ENCODE assay signal across 15 cellular contexts in genomic region chr4:106264331-106264728, GRCh38. TPM values are rescaled to one million over a fixed set of nuclear protein-coding genes. Genes with fewer than 3 reads are reported as not detected.
DNase-seq lines count a peak whose midpoint lies in the region; ATAC-seq, FAIRE-seq and TF ChIP-seq lines count a peak whose summit lies in the region.
"Had no signal": no experiment of that assay in that cellular context is flagged by ENCODE, and none has a peak within 500 bp of the region (broad histone marks: within the 10 kb centered on the region; RNA-seq: fewer than 3 reads in every experiment).

No MANE protein-coding gene starts in this region.

- H4K8ac ChIP-seq in IMR-90 (ENCODE audit: low read depth in 2 of 2, low read length in 2 of 2) = no peak overlapping the region
- H4K8ac ChIP-seq in mesenchymal stem cell (ENCODE audit: low read length) = no peak overlapping the region

- H3K36me3 ChIP-seq in Caco-2 (ENCODE audit: control insufficient read depth, insufficient read depth, low read length) (no peaks in the 10 kb centered on the region), IMR-90 (ENCODE audit: control insufficient read depth, insufficient read depth, low read length) (no peaks in the 10 kb centered on the region), bronchial epithelial cell (ENCODE audit: control insufficient read depth, insufficient read depth, low read length) (no peaks in the 10 kb centered on the region), mesenchymal stem cell (ENCODE audit: control insufficient read depth in 1 of 2, insufficient read depth in 2 of 2, low read depth in 1 of 2, low read length in 2 of 2) (no peaks in the 10 kb centered on the region)
- H3K36me3 ChIP-seq: SJSA1 had no signal

- H2BK120ac ChIP-seq in IMR-90 (ENCODE audit: low read depth, low read length) (no peak overlapping the region), mesenchymal stem cell (ENCODE audit: low read depth, low read length) (no peak overlapping the region)

- ATAC-seq in IMR-90 (ENCODE audit: low read depth) (no peak), GM19395 (IDR thresholded peaks at IDR 0.05; ENCODE audit: unreplicated experiment) (no peak)

- H2AK5ac ChIP-seq in IMR-90 (ENCODE audit: low read depth, low read length) = no peak overlapping the region
- H2AK5ac ChIP-seq in mesenchymal stem cell (ENCODE audit: low read length, severe bottlenecking) = no peak overlapping the region

- H3K18ac ChIP-seq in IMR-90 (ENCODE audit: low read depth, low read length) = no peak overlapping the region
- H3K18ac ChIP-seq in mesenchymal stem cell (ENCODE audit: low read depth in 1 of 2, low read length in 2 of 2) = no peak overlapping the region

- H2AFZ ChIP-seq in IMR-90 (replicated peaks; ENCODE audit: low read length, poor library complexity) = no peak overlapping the region
- no peak overlapping the region for H2AFZ ChIP-seq in mesenchymal stem cell (ENCODE audit: low read depth, low read length)

- H2BK15ac ChIP-seq in IMR-90 (ENCODE audit: low read depth, low read length) (no peak overlapping the region), mesenchymal stem cell (ENCODE audit: low read depth, poor library complexity, severe bottlenecking) (no peak overlapping the region)

- BruUV-seq in Caco-2 (replicated peaks; lab: Mats Ljungman, UMichigan) (no TSS peak), IMR-90 (replicated peaks; lab: Mats Ljungman, UMichigan) (no TSS peak)

- H3K4me2 ChIP-seq in IMR-90 (ENCODE audit: low read depth, low read length) (no peak overlapping the region), mesenchymal stem cell (ENCODE audit: low read length, poor library complexity, severe bottlenecking) (no peak overlapping the region)

- H4K91ac ChIP-seq in IMR-90 (ENCODE audit: insufficient read depth, low read depth, low read length) (no peak overlapping the region), mesenchymal stem cell (ENCODE audit: low read length) (no peak overlapping the region)

- H2BK20ac ChIP-seq in IMR-90 (ENCODE audit: low read depth, low read length) = no peak overlapping the region

- no peaks in the 10 kb centered on the region for H3K9me1 ChIP-seq in IMR-90 (ENCODE audit: insufficient read depth, low read length)

- H4K5ac ChIP-seq in IMR-90 (ENCODE audit: low read depth, low read length) = no peak overlapping the region

- H3K9me3 Mint-ChIP-seq in Caco-2 (ENCODE audit: unreplicated experiment) = no peaks in the 10 kb centered on the region

- H3K4ac ChIP-seq in IMR-90 (ENCODE audit: low read depth, low read length) (no peak overlapping the region), mesenchymal stem cell (ENCODE audit: low read depth in 1 of 2, low read length in 2 of 2) (no peak overlapping the region)

- H3K4me3 Mint-ChIP-seq in Caco-2 (ENCODE audit: unreplicated experiment) = peak overlapping the region; percentile 37

- H3K9ac ChIP-seq in IMR-90 (ENCODE audit: low read depth, low read length) (no peak overlapping the region), mesenchymal stem cell (ENCODE audit: low read length) (no peak overlapping the region)

- no peak for TF ChIP-seq RAD21 in IMR-90 (IDR thresholded peaks at IDR 0.05; ENCODE audit: low read length)

- peaks cover 47% of the 10 kb centered on the region for H3K4me1 Mint-ChIP-seq in Caco-2 (ENCODE audit: low read depth, unreplicated experiment)

- no peak for TF ChIP-seq POLR2A in IMR-90 (IDR thresholded peaks at IDR 0.05; ENCODE audit: low read depth, low read length)

- H3K4me1 ChIP-seq in Caco-2 (peaks cover 82% of the 10 kb centered on the region), IMR-90 (ENCODE audit: control insufficient read depth, insufficient read depth, low read length) (no peaks in the 10 kb centered on the region), mesenchymal stem cell (ENCODE audit: control insufficient read depth, insufficient read depth, low read depth, low read length) (no peaks in the 10 kb centered on the region)
- H3K4me1 ChIP-seq: SJSA1 had no signal

- no peak overlapping the region for H3K56ac ChIP-seq in IMR-90 (ENCODE audit: extremely low read depth, insufficient read depth, low read length)

- no peak for TF ChIP-seq CTCF in Caco-2 (IDR thresholded peaks at IDR 0.05; ENCODE audit: insufficient read depth in 1 of 2, low read depth in 1 of 2, low read length in 1 of 2, severe bottlenecking in 1 of 2, unreplicated experiment in 1 of 2)
- no peak for TF ChIP-seq CTCF in IMR-90 (conservative IDR thresholded peaks at IDR 0.05; ENCODE audit: low read depth, low read length)
- TF ChIP-seq CTCF in bronchial epithelial cell (IDR thresholded peaks at IDR 0.05; ENCODE audit: insufficient read depth, low read length, severe bottlenecking) = no peak

- intact Hi-C loops in Caco-2 (cut with micrococcal nuclease; ENCODE audit: unreplicated experiment) = loop anchor here (1.0 to 10.0 kb wide), 4 partner anchors 25 to 340 kb away; partner anchors contain the start of genes AIMP1 and TBCK
- intact Hi-C loops in IMR-90 (cut with micrococcal nuclease) = loop anchor here (10.0 kb wide), 1 partner anchor 550 kb away; no protein-coding TSS in a partner anchor

- dilution Hi-C loops in IMR-90 (cut with HindIII; ENCODE audit: low sequenced_read_pairs, unreplicated experiment) = no loop called here

- H3K27ac ChIP-seq in IMR-90 (ENCODE audit: insufficient read depth, low read length) = no peak overlapping the region
- no peak overlapping the region for H3K27ac ChIP-seq in mesenchymal stem cell (ENCODE audit: low read length, poor library complexity, severe bottlenecking)
- H3K27ac ChIP-seq: SJSA1 had no signal

- H3K4me3 ChIP-seq in Caco-2 (ENCODE audit: low read depth, low read length) (no peak overlapping the region), IMR-90 (ENCODE audit: insufficient read depth, low read depth, low read length) (no peak overlapping the region), bronchial epithelial cell (ENCODE audit: low read depth, low read length) (no peak overlapping the region), mesenchymal stem cell (ENCODE audit: insufficient read depth in 1 of 2, low read depth in 1 of 2, low read length in 2 of 2) (no peak overlapping the region)
- H3K4me3 ChIP-seq: SJSA1 had no signal

- H3K14ac ChIP-seq in IMR-90 (replicated peaks; ENCODE audit: low read depth, low read length) (no peak overlapping the region), mesenchymal stem cell (ENCODE audit: low read length in 2 of 2) (no peak overlapping the region)

- H2BK5ac ChIP-seq in IMR-90 (ENCODE audit: low read depth, low read length, poor library complexity, severe bottlenecking) (no peak overlapping the region), mesenchymal stem cell (ENCODE audit: low read depth, low read length, poor library complexity, severe bottlenecking) (no peak overlapping the region)

- CTCF ChIA-PET in Caco-2 (lab: Charles Lee) = interaction anchor here (1.0 kb wide), 2 partner anchors 42 to 51 kb away, joined by 4 read pairs; partner anchors contain the start of gene TBCK
- CTCF ChIA-PET in IMR-90 (lab: Yijun Ruan, JAX) = interaction anchor here (0.6 kb wide), 1 partner anchor 1024 kb away, joined by 6 read pairs; no protein-coding TSS in a partner anchor

- H3K27me3 ChIP-seq in Caco-2 (replicated peaks; ENCODE audit: control insufficient read depth, insufficient read depth, low read length) (no peaks in the 10 kb centered on the region), IMR-90 (ENCODE audit: control insufficient read depth, insufficient read depth, low read length) (no peaks in the 10 kb centered on the region), bronchial epithelial cell (ENCODE audit: control insufficient read depth, insufficient read depth, low read length) (no peaks in the 10 kb centered on the region), mesenchymal stem cell (ENCODE audit: control insufficient read depth in 1 of 2, insufficient read depth in 1 of 2, low read length in 2 of 2) (no peaks in the 10 kb centered on the region)
- H3K27me3 ChIP-seq: SJSA1 had no signal

- no peaks in the 10 kb centered on the region for H3K9me3 ChIP-seq in Caco-2
- H3K9me3 ChIP-seq in IMR-90 (ENCODE audit: control insufficient read depth, insufficient read depth, low read length) = no peaks in the 10 kb centered on the region
- H3K9me3 ChIP-seq in mesenchymal stem cell (ENCODE audit: control insufficient read depth, low read length) = no peaks in the 10 kb centered on the region
- H3K9me3 ChIP-seq: SJSA1 had no signal

- POLR2A ChIA-PET in Caco-2 (lab: Charles Lee) = interaction anchor here (0.6 to 1.2 kb wide), 4 partner anchors 42 to 101 kb away, joined by 3 to 5 read pairs (median 4); partner anchors contain the start of genes AIMP1 and TBCK
- POLR2A ChIA-PET in IMR-90 (lab: Charles Lee; ENCODE audit: unreplicated experiment) = no interaction called here

- no peaks in the 10 kb centered on the region for H3K27me3 Mint-ChIP-seq in Caco-2 (ENCODE audit: insufficient read depth, unreplicated experiment)
- H3K27me3 Mint-ChIP-seq: progenitor cell of endocrine pancreas had no signal

- H2AK9ac ChIP-seq in IMR-90 (replicated peaks; ENCODE audit: low read depth, low read length, poor library complexity) = no peak overlapping the region

- FAIRE-seq in bronchial epithelial cell (lab: Jason Lieb, UNC) = no peak

- no peak overlapping the region for H2BK12ac ChIP-seq in mesenchymal stem cell (ENCODE audit: low read length in 2 of 2)

- no CpG with 5 or more reads among the region's 4 CpGs for WGBS in IMR-90 (ENCODE audit: extremely low coverage in 2 of 2, insufficient read length in 1 of 2), 2 experiments
- 69% methylated on average over 2 of the region's 4 CpGs for WGBS in mesenchymal stem cell

- H3K27ac Mint-ChIP-seq in Caco-2 (ENCODE audit: unreplicated experiment) = peak overlapping the region; percentile 63
- H3K27ac Mint-ChIP-seq: progenitor cell of endocrine pancreas had no signal

- H3K23ac ChIP-seq in IMR-90 (ENCODE audit: low read depth, low read length) (no peak overlapping the region), mesenchymal stem cell (ENCODE audit: low read length in 2 of 2) (no peak overlapping the region)

- in situ Hi-C loops in IMR-90 (cut with MboI; ENCODE audit: low sequenced_read_pairs) = no loop called here

- peak; percentile 41 to 54 for DNase-seq in Caco-2
- peak; percentile 17 for DNase-seq in IMR-90
- peak; percentile 39 for DNase-seq in bronchial epithelial cell (ENCODE audit: low read depth)
- DNase-seq in mesenchymal stem cell = peak; percentile 20
- DNase-seq in NCI-H2171 (lab: John Stamatoyannopoulos, UW) = no peak
- DNase-seq in RKO (ENCODE audit: low spot score) = no peak
- DNase-seq in SKM-1 (lab: John Stamatoyannopoulos, UW; ENCODE audit: unreplicated experiment) = no peak
- DNase-seq: activated gamma-delta T cell; C1 segment of cervical spinal cord; NCI-H2081 treated with DMSO at 0.1 percent for 48 hours; stimulated activated CD4-positive, alpha-beta T cell treated with anti-CD3 and anti-CD28 coated beads, Interleukin-15, amount 100 ng/mL, for 24 hours; substantia nigra had no signal

- peaks cover 12% of the 10 kb centered on the region for H3K36me3 Mint-ChIP-seq in Caco-2 (ENCODE audit: insufficient read depth, unreplicated experiment)

- H3K79me1 ChIP-seq in IMR-90 (ENCODE audit: low read depth in 1 of 2, low read length in 2 of 2) (no peaks in the 10 kb centered on the region), mesenchymal stem cell (replicated peaks; ENCODE audit: low read length, poor library complexity, severe bottlenecking) (peaks cover 1% of the 10 kb centered on the region)

- H4K20me1 ChIP-seq in IMR-90 (ENCODE audit: insufficient read depth, low read length) = no peaks in the 10 kb centered on the region

RNA-seq across cellular contexts. Expression of gene TBCK, which starts 51.7 kb away (rescaled TPM):
- total RNA-seq in Caco-2 (2022) (51.1 and 58.7 TPM in 2 replicates), IMR-90 (2012; rRNA removed) (29.9 and 30.3 TPM in 2 replicates), bronchial epithelial cell (16.3 and 26.1 TPM in 2 replicates)
- 10.2 and 10.7 TPM in 2 replicates for polyA plus RNA-seq in IMR-90 (2012; rRNA removed)
- 3.5 and 11.9 TPM in 2 replicates for polyA plus RNA-seq in IMR-90 (2012; cell fraction: cytosol; rRNA removed)
- 5.6 and 37.5 TPM in 2 replicates for polyA plus RNA-seq in IMR-90 (2012; cell fraction: nucleus; rRNA removed; ENCODE audit: low replicate concordance)
- polyA plus RNA-seq in mesenchymal stem cell (2013, experiment 1 of 2) = 8.5 TPM
- polyA plus RNA-seq in mesenchymal stem cell (2013, experiment 2 of 2) = 7.4 TPM

RNA-seq across cellular contexts. Expression of gene AIMP1, which starts 52.0 kb away (rescaled TPM):
- total RNA-seq in Caco-2 (2022) (130 and 143 TPM in 2 replicates), IMR-90 (2012; rRNA removed) (11.8 and 27.5 TPM in 2 replicates), bronchial epithelial cell (26.0 and 27.4 TPM in 2 replicates)
- polyA plus RNA-seq in IMR-90 (2012; rRNA removed) = 18.2 and 21.4 TPM in 2 replicates
- polyA plus RNA-seq in IMR-90 (2012; cell fraction: cytosol; rRNA removed) = 1.2 and 1.8 TPM in 2 replicates
- polyA plus RNA-seq in IMR-90 (2012; cell fraction: nucleus; rRNA removed; ENCODE audit: low replicate concordance) = 0.78 and 10.8 TPM in 2 replicates
- polyA plus RNA-seq in mesenchymal stem cell (2013, experiment 1 of 2) = 90.8 TPM
- 93.7 TPM for polyA plus RNA-seq in mesenchymal stem cell (2013, experiment 2 of 2)

Comparison
In these comparisons a context has a peak if more than half of its experiments do, and no peak if none do; other contexts are left out.
1. DNase-seq: peak in Caco-2 (2 of 2), IMR-90 (single experiment), bronchial epithelial cell (single experiment) and mesenchymal stem cell (single experiment); none in NCI-H2171 (single experiment), RKO (single experiment) and SKM-1 (single experiment).